Comparison of ENCODE assay signal across 9 cellular contexts in genomic region chr9:95023217-95024003, GRCh38.
DNase-seq lines count a peak whose midpoint lies in the region; ATAC-seq, FAIRE-seq and TF ChIP-seq lines count a peak whose summit lies in the region.
"Had no signal": no experiment of that assay in that cellular context is flagged by ENCODE, and none has a peak within 500 bp of the region (broad histone marks: within the 10 kb centered on the region; RNA-seq: fewer than 3 reads in every experiment).

No MANE protein-coding gene starts in this region.

- no peak overlapping the region for H3K4ac ChIP-seq in trophoblast cell (ENCODE audit: low read depth, low read length)

- H4K8ac ChIP-seq in trophoblast cell (ENCODE audit: low read depth, low read length) = no peak overlapping the region

- CTCF ChIA-PET in HEK293T (lab: Yijun Ruan, JAX) = interaction anchor here (1.4 kb wide), 1 partner anchor 104 kb away, joined by 4 read pairs; no protein-coding TSS in a partner anchor

- no peaks in the 10 kb centered on the region for H3K9me3 Mint-ChIP-seq in activated CD4-positive, alpha-beta T cell treated with anti-CD3 and anti-CD28 coated beads, Interleukin-2, amount 10 ng/mL, durations not matched to agents 24 days and 14 days
- H3K9me3 Mint-ChIP-seq: activated naive CD4-positive, alpha-beta T cell treated with anti-CD3 and anti-CD28 coated beads for 36 hours had no signal

- no peaks in the 10 kb centered on the region for H3K27me3 ChIP-seq in trophoblast cell (ENCODE audit: insufficient read depth, low read length)

- intact Hi-C loops in left colon (cut with DNase I, micrococcal nuclease) = no loop called here
- intact Hi-C loops in activated CD4-positive, alpha-beta T cell treated with anti-CD3 and anti-CD28 coated beads, Interleukin-2, amount 10 ng/mL, durations not matched to agents 24 days and 14 days (cut with micrococcal nuclease) = no loop called here

- H2BK5ac ChIP-seq in trophoblast cell (ENCODE audit: low read depth, low read length, poor library complexity) = no peak overlapping the region

- peaks cover 2% of the 10 kb centered on the region for H3K4me1 Mint-ChIP-seq in activated CD4-positive, alpha-beta T cell treated with anti-CD3 and anti-CD28 coated beads, Interleukin-2, amount 10 ng/mL, durations not matched to agents 24 days and 14 days

- H3K23ac ChIP-seq in trophoblast cell (ENCODE audit: low read length) = no peak overlapping the region

- H3K14ac ChIP-seq in trophoblast cell (ENCODE audit: low read length) = no peak overlapping the region

- no peak overlapping the region for H2AK5ac ChIP-seq in trophoblast cell (ENCODE audit: low read length)

- ATAC-seq in left colon = no peak

- DNase-seq in COLO829 (ENCODE audit: low spot score) (peak; percentile 67), RCC 7860 (ENCODE audit: low spot score) (peak; percentile 93), fibroblast of peridontal ligament (ENCODE audit: extremely low read depth) (peak; percentile 81), trophoblast cell (peak; percentile 19 to 25), GF-D8 (lab: John Stamatoyannopoulos, UW) (no peak), left colon (no peak), HEK293T (ENCODE audit: extremely low spot score) (no peak)
- DNase-seq in activated CD4-positive, alpha-beta T cell treated with anti-CD3 and anti-CD28 coated beads, Interleukin-2, amount 10 ng/mL, durations not matched to agents 24 days and 14 days = no peak
- DNase-seq: activated naive CD4-positive, alpha-beta T cell treated with anti-CD3 and anti-CD28 coated beads for 36 hours had no signal

- H3K36me3 Mint-ChIP-seq in activated CD4-positive, alpha-beta T cell treated with anti-CD3 and anti-CD28 coated beads, Interleukin-2, amount 10 ng/mL, durations not matched to agents 24 days and 14 days (ENCODE audit: low read depth) = peaks cover 9% of the 10 kb centered on the region

- H3K36me3 ChIP-seq in trophoblast cell (ENCODE audit: control insufficient read depth in 1 of 2, insufficient read depth in 2 of 2, low read length in 2 of 2) = peaks cover 10 to 15% of the 10 kb centered on the region in 2 experiments

- peak overlapping the region; percentile 13 for H2BK120ac ChIP-seq in trophoblast cell (ENCODE audit: insufficient read depth, low read length, poor library complexity)

- no CpG with 5 or more reads among the region's 9 CpGs for WGBS in trophoblast cell (ENCODE audit: extremely low coverage, insufficient coverage, insufficient read length)

- no peaks in the 10 kb centered on the region for H3K27me3 Mint-ChIP-seq in activated CD4-positive, alpha-beta T cell treated with anti-CD3 and anti-CD28 coated beads, Interleukin-2, amount 10 ng/mL, durations not matched to agents 24 days and 14 days

- H3K4me3 ChIP-seq in trophoblast cell (ENCODE audit: low read depth, low read length) = no peak overlapping the region

- no peak overlapping the region for H3K9ac ChIP-seq in trophoblast cell (ENCODE audit: low read length)

- H3K79me2 ChIP-seq in trophoblast cell (ENCODE audit: control insufficient read depth, insufficient read depth, low read length, poor library complexity) = no peaks in the 10 kb centered on the region

- peaks cover 7% of the 10 kb centered on the region for H3K79me1 ChIP-seq in trophoblast cell (ENCODE audit: low read length)

- H2BK12ac ChIP-seq in trophoblast cell (ENCODE audit: low read length) = peak overlapping the region; percentile 19

- H3K27ac ChIP-seq in trophoblast cell (ENCODE audit: low read depth, low read length) = peak overlapping the region; percentile 79

- peak overlapping the region; percentile 18 for H3K4me2 ChIP-seq in trophoblast cell (ENCODE audit: low read length)

- no peak overlapping the region for H3K27ac Mint-ChIP-seq in activated CD4-positive, alpha-beta T cell treated with anti-CD3 and anti-CD28 coated beads, Interleukin-2, amount 10 ng/mL, durations not matched to agents 24 days and 14 days
- H3K27ac Mint-ChIP-seq: activated naive CD4-positive, alpha-beta T cell treated with anti-CD3 and anti-CD28 coated beads for 36 hours had no signal

- H2AFZ ChIP-seq in trophoblast cell (ENCODE audit: insufficient read depth, low read length, poor library complexity) = no peak overlapping the region

- no peak overlapping the region for H4K91ac ChIP-seq in trophoblast cell (ENCODE audit: low read depth, low read length)

- peak; percentile 98 for FAIRE-seq in RCC 7860 (lab: Jason Lieb, UNC)

- H3K18ac ChIP-seq in trophoblast cell (ENCODE audit: low read length) = no peak overlapping the region

- H4K12ac ChIP-seq in trophoblast cell (ENCODE audit: low read depth, low read length) = no peak overlapping the region

- POLR2A ChIA-PET in HEK293T (lab: Yijun Ruan, JAX) = no interaction called here

- H3K4me3 Mint-ChIP-seq in activated CD4-positive, alpha-beta T cell treated with anti-CD3 and anti-CD28 coated beads, Interleukin-2, amount 10 ng/mL, durations not matched to agents 24 days and 14 days = no peak overlapping the region
- H3K4me3 Mint-ChIP-seq: activated naive CD4-positive, alpha-beta T cell treated with anti-CD3 and anti-CD28 coated beads for 36 hours had no signal

- peaks cover 10 to 19% of the 10 kb centered on the region in 2 experiments for H3K4me1 ChIP-seq in trophoblast cell (ENCODE audit: control insufficient read depth in 1 of 2, insufficient read depth in 2 of 2, low read length in 2 of 2)

- H3K9me3 ChIP-seq in trophoblast cell (ENCODE audit: insufficient read depth, low read depth, low read length) = no peaks in the 10 kb centered on the region

TF ChIP-seq in HEK293T, 16 proteins besides CTCF, POLR2A, EP300 and RAD21:
- TF ChIP-seq L3MBTL2 (conservative IDR thresholded peaks at IDR 0.05) (no peak), LEF1 (IDR thresholded peaks at IDR 0.05; ENCODE audit: borderline replicate concordance) (no peak), CTBP1 (IDR thresholded peaks at IDR 0.05; ENCODE audit: borderline replicate concordance) (no peak), ZNF384 (IDR thresholded peaks at IDR 0.05) (no peak), FOXK2 (IDR thresholded peaks at IDR 0.05) (no peak), FOXM1 (IDR thresholded peaks at IDR 0.05; ENCODE audit: borderline replicate concordance) (no peak), TARDBP (IDR thresholded peaks at IDR 0.05) (no peak), NFRKB (IDR thresholded peaks at IDR 0.05) (no peak), PKNOX1 (IDR thresholded peaks at IDR 0.05) (no peak), BHLHE40 (IDR thresholded peaks at IDR 0.05; ENCODE audit: borderline replicate concordance) (no peak), SUZ12 (IDR thresholded peaks at IDR 0.05) (no peak), ARNT (IDR thresholded peaks at IDR 0.05) (no peak), HDGF (IDR thresholded peaks at IDR 0.05; ENCODE audit: borderline replicate concordance) (no peak)

Comparison
In these comparisons a context has a peak if more than half of its experiments do, and no peak if none do; other contexts are left out.
1. DNase-seq: peak in COLO829 (single experiment), RCC 7860 (single experiment), fibroblast of peridontal ligament (single experiment) and trophoblast cell (2 of 2); none in GF-D8 (single experiment), left colon (0 of 2), HEK293T (single experiment) and activated CD4-positive, alpha-beta T cell treated with anti-CD3 and anti-CD28 coated beads, Interleukin-2, amount 10 ng/mL, durations not matched to agents 24 days and 14 days (single experiment).